ENCODE assay signal across 12 cellular contexts in the genomic region with DNA sequence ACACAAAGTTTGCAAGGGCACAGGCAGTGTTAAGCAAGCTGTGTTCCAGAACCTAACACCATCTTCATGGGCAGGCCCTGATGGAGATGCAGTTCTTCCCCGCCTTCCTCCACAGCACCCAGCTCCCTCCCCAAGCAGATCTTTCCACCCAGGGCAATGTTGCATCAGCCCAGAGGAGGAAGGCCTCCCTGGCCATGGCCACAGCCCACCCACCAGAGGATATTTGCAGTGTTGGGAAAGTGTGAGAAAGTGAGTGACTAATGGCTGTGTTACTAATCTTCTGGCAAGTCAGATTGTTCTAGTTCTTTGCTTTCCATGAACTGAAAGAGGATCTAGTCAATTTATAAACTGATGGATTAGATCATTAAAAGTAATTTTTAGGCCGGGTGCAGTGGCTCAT. TPM values are rescaled to one million over a fixed set of nuclear protein-coding genes. Genes with fewer than 3 reads are reported as not detected.
A peak's percentile ranks its signal among the peaks of the same experiment; 100 is the strongest.
DNase-seq lines count a peak whose midpoint lies in the region; ATAC-seq, FAIRE-seq and TF ChIP-seq lines count a peak whose summit lies in the region.
"Had no signal": no experiment of that assay in that cellular context is flagged by ENCODE, and none has a peak within 500 bp of the region (broad histone marks: within the 10 kb centered on the region; RNA-seq: fewer than 3 reads in every experiment).

No MANE protein-coding gene starts in this region.

- TF ChIP-seq POLR2A in A549 (IDR thresholded peaks at IDR 0.05; ENCODE audit: low read length): no peak

- TF ChIP-seq CTCF in A549 (IDR thresholded peaks at IDR 0.05) (no peak), astrocyte (IDR thresholded peaks at IDR 0.05; ENCODE audit: insufficient read depth, low read depth, low read length) (no peak)

- no peak overlapping the region for H4K91ac ChIP-seq in neuronal stem cell (ENCODE audit: low read depth, low read length, poor library complexity)

- no peak overlapping the region for H2BK5ac ChIP-seq in neuronal stem cell (ENCODE audit: low read length)

- no peaks in the 10 kb centered on the region for H3K9me3 Mint-ChIP-seq in astrocyte (ENCODE audit: unreplicated experiment)

- H3K18ac ChIP-seq in neuronal stem cell (ENCODE audit: low read length): peak overlapping the region; percentile 61

- H3K27ac ChIP-seq in A549: peak overlapping the region; percentile 61 to 77
- H3K27ac ChIP-seq in astrocyte (ENCODE audit: low read depth, low read length): no peak overlapping the region
- H3K27ac ChIP-seq in neuronal stem cell (replicated peaks; ENCODE audit: low read length): no peak overlapping the region
- H3K27ac ChIP-seq: KMS-11 had no signal

- H3K36me3 ChIP-seq in astrocyte (ENCODE audit: insufficient read depth, low read length) (no peaks in the 10 kb centered on the region), neuronal stem cell (replicated peaks in 1 of 2; ENCODE audit: control insufficient read depth in 2 of 2, insufficient read depth in 2 of 2, low read length in 2 of 2) (no peaks in the 10 kb centered on the region)

- H2BK12ac ChIP-seq in neuronal stem cell (ENCODE audit: low read length): no peak overlapping the region

- peaks cover 32% of the 10 kb centered on the region for H3K4me1 Mint-ChIP-seq in astrocyte (ENCODE audit: low read depth, unreplicated experiment)

- no peak overlapping the region for H3K23ac ChIP-seq in neuronal stem cell (ENCODE audit: low read depth, low read length, poor library complexity)

- H3K9ac ChIP-seq in astrocyte (ENCODE audit: low read length) (no peak overlapping the region), neuronal stem cell (ENCODE audit: low read depth, low read length, poor library complexity) (no peak overlapping the region)
- H3K9ac ChIP-seq: KMS-11 had no signal

- no peak overlapping the region for H2BK15ac ChIP-seq in neuronal stem cell (ENCODE audit: low read length)

- peak overlapping the region; percentile 45 for H2AFZ ChIP-seq in astrocyte (ENCODE audit: low read depth, low read length)
- H2AFZ ChIP-seq in neuronal stem cell (ENCODE audit: low read length): no peak overlapping the region

- H3K36me3 Mint-ChIP-seq in astrocyte (ENCODE audit: low read depth, unreplicated experiment): no peaks in the 10 kb centered on the region

- no peak for TF ChIP-seq EP300 in A549 (IDR thresholded peaks at IDR 0.05)

- H3K9me3 ChIP-seq in A549 (no peaks in the 10 kb centered on the region), astrocyte (ENCODE audit: insufficient read depth, low read depth, low read length) (no peaks in the 10 kb centered on the region), neuronal stem cell (replicated peaks in 1 of 2; ENCODE audit: control insufficient read depth in 2 of 2, insufficient read depth in 1 of 2, low read depth in 1 of 2, low read length in 2 of 2) (no peaks in the 10 kb centered on the region)

- H3K79me2 ChIP-seq in astrocyte (ENCODE audit: insufficient read depth, low read length): no peaks in the 10 kb centered on the region

- CTCF ChIA-PET in A549 (lab: Yijun Ruan, JAX): no interaction called here

- no peak overlapping the region for H3K14ac ChIP-seq in neuronal stem cell (ENCODE audit: low read length)

- H3K4me2 ChIP-seq in A549 (peak overlapping the region; percentile 23; the same call in 1 of the 3 replicates), astrocyte (ENCODE audit: low read length) (no peak overlapping the region), neuronal stem cell (ENCODE audit: insufficient read depth, low read length, poor library complexity, severe bottlenecking) (no peak overlapping the region)
- H3K4me2 ChIP-seq: KMS-11 had no signal

- H3K4ac ChIP-seq in neuronal stem cell (ENCODE audit: low read length): no peak overlapping the region

- 72% methylated on average over 2 of the region's 2 CpGs for WGBS in A549 (ENCODE audit: missing lambda C conversion rate)
- WGBS in neuronal stem cell (ENCODE audit: extremely low coverage in 2 of 2, insufficient read length in 2 of 2, insufficient replicate concordance in 1 of 2), 2 donors: no CpG with 5 or more reads among the region's 2 CpGs

- H3K4me3 Mint-ChIP-seq in astrocyte (ENCODE audit: unreplicated experiment): no peak overlapping the region

- H3K27me3 ChIP-seq in astrocyte (ENCODE audit: insufficient read depth, low read length) (no peaks in the 10 kb centered on the region), neuronal stem cell (ENCODE audit: control insufficient read depth in 3 of 3, insufficient read depth in 3 of 3, low read depth in 1 of 3, low read length in 3 of 3) (no peaks in the 10 kb centered on the region)

- no peak overlapping the region for H2BK120ac ChIP-seq in neuronal stem cell (ENCODE audit: low read depth, low read length)

- FAIRE-seq in A549 (lab: Jason Lieb, UNC): no peak
- FAIRE-seq in astrocyte (lab: Jason Lieb, UNC): peak; percentile 91

- TF ChIP-seq RAD21 in A549 (conservative IDR thresholded peaks at IDR 0.05 in 1 of 2, IDR thresholded peaks at IDR 0.05 in 1 of 2): no peak

- H3K79me1 ChIP-seq in neuronal stem cell (ENCODE audit: low read depth, low read length): no peaks in the 10 kb centered on the region

- no peak overlapping the region for H2AK5ac ChIP-seq in neuronal stem cell (ENCODE audit: low read depth, low read length)

- peak; percentile 35 to 43; a peak in 2 of 6 replicates for ATAC-seq in A549

- H4K8ac ChIP-seq in neuronal stem cell (ENCODE audit: low read depth, low read length): no peak overlapping the region

- POLR2A ChIA-PET in A549 (lab: Yijun Ruan, JAX): no interaction called here

- H3K4me1 ChIP-seq in A549 (peaks cover 32% of the 10 kb centered on the region), astrocyte (ENCODE audit: insufficient read depth, low read length) (peaks cover 7% of the 10 kb centered on the region), neuronal stem cell (ENCODE audit: control insufficient read depth in 2 of 2, insufficient read depth in 1 of 2, low read depth in 1 of 2, low read length in 2 of 2) (no peaks in the 10 kb centered on the region)

- peak in 1 of 2 experiments; percentile 28 for DNase-seq in A549 (ENCODE audit: low read depth in 1 of 2, low spot score in 1 of 2)
- peak; percentile 70 for DNase-seq in GM04504 (ENCODE audit: low read depth)
- DNase-seq in astrocyte (ENCODE audit: low read depth): peak; percentile 86
- no peak for DNase-seq in neuronal stem cell (ENCODE audit: low spot score)
- DNase-seq in GM19238 (ENCODE audit: insufficient read length, low spot score): no peak
- no peak for DNase-seq in HUDEP-2 (lab: John Stamatoyannopoulos, UW; ENCODE audit: unreplicated experiment in 76 of 76)
- DNase-seq in NCI-H1417 (lab: John Stamatoyannopoulos, UW): no peak
- no peak for DNase-seq in effector CD4-positive, alpha-beta T cell
- DNase-seq: activated CD4-positive, CD25-positive, alpha-beta regulatory T cell treated with anti-CD3 and anti-CD28 coated beads, Interleukin-2, amount 50 U/mL, for 72 hours; DMS53; OCI-M1 had no signal

- peak overlapping the region; percentile 94 for H3K27ac Mint-ChIP-seq in astrocyte (ENCODE audit: unreplicated experiment)

- no peaks in the 10 kb centered on the region for H3K27me3 Mint-ChIP-seq in astrocyte (ENCODE audit: low read depth, unreplicated experiment)

- no peaks in the 10 kb centered on the region for H4K20me1 ChIP-seq in astrocyte (ENCODE audit: insufficient read depth, low read length)

- no peak overlapping the region for H3K4me3 ChIP-seq in A549
- H3K4me3 ChIP-seq in astrocyte (ENCODE audit: insufficient read depth, low read depth, low read length): no peak overlapping the region
- H3K4me3 ChIP-seq in neuronal stem cell (ENCODE audit: low read length in 2 of 2): peak overlapping the region in 1 of 2 donors; percentile 27

TF ChIP-seq in A549, 52 proteins besides CTCF, POLR2A, EP300 and RAD21:
- TF ChIP-seq CEBPB (IDR thresholded peaks at IDR 0.05): 0 out of 4 replicates have a peak, but pooled peaks of 1 of the 2 experiments have one; percentile 19
- no peak for TF ChIP-seq RFX5 (IDR thresholded peaks at IDR 0.05)

RNA-seq across cellular contexts. Expression of gene ATP10A, which starts 42.0 kb away (rescaled TPM):
- polyA plus RNA-seq in A549 (2011; rRNA removed): 5.9 and 6.0 TPM in 2 replicates
- 7.7 and 8.2 TPM in 2 replicates for polyA plus RNA-seq in A549 (2012; cell fraction: cytosol; rRNA removed)
- polyA plus RNA-seq in A549 (2012; cell fraction: nucleus; rRNA removed): 16.7 and 21.2 TPM in 2 replicates
- polyA plus RNA-seq in A549 (2017; fragmentation: RNase III; extraction: RNeasy Plus Mini Kit Qiagen cat#74134 plus additional on column Dnase treatment): 6.6 to 7.6 TPM (median 6.8 TPM) in 3 replicates
- polyA minus RNA-seq in A549 (2011; rRNA and poly(A)+ RNA removed): 9.4 and 9.5 TPM in 2 replicates
- 21.1 and 36.6 TPM in 2 replicates for total RNA-seq in astrocyte
- 0.68 TPM for polyA plus RNA-seq in neuronal stem cell (2013, experiment 1 of 2)
- polyA plus RNA-seq in neuronal stem cell (2013, experiment 2 of 2): 0.68 TPM

Comparison
In these comparisons a context has a peak if more than half of its experiments do, and no peak if none do; other contexts are left out.
1. DNase-seq: peak in GM04504 (single experiment) and astrocyte (single experiment); none in neuronal stem cell (single experiment), GM19238 (single experiment), HUDEP-2 (0 of 76), NCI-H1417 (0 of 3) and effector CD4-positive, alpha-beta T cell (single experiment).
2. H3K27ac ChIP-seq: peak in A549 (2 of 2); none in astrocyte (single experiment) and neuronal stem cell (single experiment).